Comparison of ENCODE assay signal across 13 cellular contexts in genomic region chr16:88809068-88809675, GRCh38. TPM values are rescaled to one million over a fixed set of nuclear protein-coding genes. Genes with fewer than 3 reads are reported as not detected.
A peak's percentile ranks its signal among the peaks of the same experiment; 100 is the strongest.
DNase-seq lines count a peak whose midpoint lies in the region; ATAC-seq and TF ChIP-seq lines count a peak whose summit lies in the region.
"Had no signal": no experiment of that assay in that cellular context is flagged by ENCODE, and none has a peak within 500 bp of the region (broad histone marks: within the 10 kb centered on the region; RNA-seq: fewer than 3 reads in every experiment).

No MANE protein-coding gene starts in this region.

- H3K27me3 Mint-ChIP-seq in effector memory CD8-positive, alpha-beta T cell, result no peaks in the 10 kb centered on the region

- peaks cover 3 to 26% of the 10 kb centered on the region in 2 donors for H3K4me1 Mint-ChIP-seq in effector memory CD8-positive, alpha-beta T cell (ENCODE audit: low read depth in 2 of 2)

- TF ChIP-seq CTCF in C4-2B (conservative IDR thresholded peaks at IDR 0.05), result no peak
- TF ChIP-seq CTCF in PC-9 (conservative IDR thresholded peaks at IDR 0.05), result no peak
- no peak for TF ChIP-seq CTCF in mammary epithelial cell (conservative IDR thresholded peaks at IDR 0.05 in 1 of 2, IDR thresholded peaks at IDR 0.05 in 1 of 2; ENCODE audit: extremely low read depth in 1 of 2, insufficient read depth in 1 of 2, low read depth in 1 of 2, low read length in 2 of 2)
- TF ChIP-seq CTCF in SK-N-SH (IDR thresholded peaks at IDR 0.05), result no peak

- BruUV-seq in PC-9 (replicated peaks; lab: Mats Ljungman, UMichigan) (no TSS peak), mammary epithelial cell (replicated peaks; lab: Mats Ljungman, UMichigan) (TSS peak; percentile 47)

- CTCF ChIA-PET in PC-9 (lab: Charles Lee) (interaction anchor here (0.7 kb wide), 1 partner anchor 71 kb away, joined by 3 read pairs; no protein-coding TSS in a partner anchor), mammary epithelial cell (lab: Charles Lee; ENCODE audit: low non-redundant PET) (no interaction called here), SK-N-SH (lab: Yijun Ruan, JAX) (interaction anchor here (0.9 to 9.1 kb wide), 5 partner anchors 8 to 360 kb away, joined by 3 to 82 read pairs (median 5); partner anchors contain the start of genes CDH15, GALNS and TRAPPC2L)

- dilution Hi-C loops in mammary epithelial cell (cut with HindIII; ENCODE audit: low sequenced_read_pairs), result no loop called here

- H3K36me3 ChIP-seq in PC-9 (ENCODE audit: low read depth) (peaks cover 11% of the 10 kb centered on the region; the same call in 1 of the 2 replicates), mammary epithelial cell (ENCODE audit: insufficient read depth, low read length) (peaks cover 22% of the 10 kb centered on the region), SK-N-SH (replicated peaks in 1 of 2; ENCODE audit: control insufficient read depth in 1 of 2, insufficient read depth in 2 of 2, low read length in 1 of 2) (peaks cover 0 to 32% of the 10 kb centered on the region in 2 experiments)

- H3K27ac ChIP-seq in C4-2B (peak overlapping the region; percentile 98), PC-9 (no peak overlapping the region), mammary epithelial cell (ENCODE audit: insufficient read depth, low read depth, low read length) (no peak overlapping the region), SK-N-SH (ENCODE audit: low read depth in 2 of 2, low read length in 1 of 2) (no peak overlapping the region; a peak in 1 of 4 replicates)

- H3K4me3 ChIP-seq in PC-9 (no peak overlapping the region), mammary epithelial cell (replicated peaks in 1 of 3; ENCODE audit: insufficient read depth in 1 of 3, low read depth in 2 of 3, low read length in 3 of 3) (no peak overlapping the region), SK-N-SH (ENCODE audit: low read depth in 2 of 2, low read length in 1 of 2) (no peak overlapping the region)

- H3F3A ChIP-seq in PC-9 (ENCODE audit: insufficient read depth, low read depth), result peaks cover 78% of the 10 kb centered on the region
- H3F3A ChIP-seq in SK-N-SH (replicated peaks; ENCODE audit: insufficient read depth), result peaks cover 25% of the 10 kb centered on the region

- DNase-seq in ELF-1 (ENCODE audit: low read depth, low spot score) (peak; percentile 55), PC-9 (peak; percentile 28 to 51), mammary epithelial cell (no peak), SK-N-SH (no peak), ecto neural progenitor cell (ENCODE audit: low spot score) (no peak)
- DNase-seq in effector memory CD8-positive, alpha-beta T cell, result no peak
- DNase-seq: cortex of kidney, lower lobe of right lung, MG63, Peyer's patch had no signal

- no peak for TF ChIP-seq POLR2A in GM18505 (IDR thresholded peaks at IDR 0.05; ENCODE audit: borderline replicate concordance, extremely low read depth, insufficient read depth, insufficient read length)

- ATAC-seq in effector memory CD8-positive, alpha-beta T cell (replicated peaks), result no peak
- no peak for ATAC-seq in GM18505 (IDR thresholded peaks at IDR 0.05; ENCODE audit: unreplicated experiment)
- ATAC-seq: lower lobe of right lung, right cardiac atrium had no signal

- no peak for TF ChIP-seq RAD21 in SK-N-SH (IDR thresholded peaks at IDR 0.05; ENCODE audit: low read length)

- H3K9me3 Mint-ChIP-seq in effector memory CD8-positive, alpha-beta T cell, result no peaks in the 10 kb centered on the region

- TF ChIP-seq EP300 in SK-N-SH (IDR thresholded peaks at IDR 0.05; ENCODE audit: borderline replicate concordance in 1 of 2, low read depth in 1 of 2, low read length in 1 of 2), result no peak

- H3K4me2 ChIP-seq in PC-9 (no peak overlapping the region), mammary epithelial cell (ENCODE audit: insufficient read depth, low read depth, low read length) (peak overlapping the region; percentile 92), SK-N-SH (no peak overlapping the region)

- H3K9me2 ChIP-seq in PC-9 (ENCODE audit: insufficient read depth), result no peaks in the 10 kb centered on the region
- H3K9me2 ChIP-seq in SK-N-SH, result no peaks in the 10 kb centered on the region

- H3K4me1 ChIP-seq in PC-9 (replicated peaks; ENCODE audit: insufficient read depth), result peaks cover 24% of the 10 kb centered on the region; the same call in 1 of the 2 replicates
- H3K4me1 ChIP-seq in mammary epithelial cell (ENCODE audit: insufficient read depth, low read length), result peaks cover 38% of the 10 kb centered on the region
- H3K4me1 ChIP-seq in SK-N-SH (ENCODE audit: control insufficient read depth in 1 of 2, insufficient read depth in 2 of 2, low read depth in 1 of 2, low read length in 1 of 2), result peaks cover 10 to 34% of the 10 kb centered on the region in 2 experiments; a peak in 2 of 4 replicates

- H3K27me3 ChIP-seq in PC-9 (ENCODE audit: insufficient read depth, low read depth) (no peaks in the 10 kb centered on the region), mammary epithelial cell (ENCODE audit: insufficient read depth, low read length) (no peaks in the 10 kb centered on the region), SK-N-SH (ENCODE audit: insufficient read depth) (no peaks in the 10 kb centered on the region)
- H3K27me3 ChIP-seq: MG63, Peyer's patch had no signal

- no peaks in the 10 kb centered on the region for H3K9me3 ChIP-seq in PC-9 (ENCODE audit: insufficient read depth, low read depth)
- no peaks in the 10 kb centered on the region for H3K9me3 ChIP-seq in mammary epithelial cell (replicated peaks; ENCODE audit: insufficient read depth, low read length)
- no peaks in the 10 kb centered on the region for H3K9me3 ChIP-seq in SK-N-SH
- H3K9me3 ChIP-seq: lower lobe of right lung, MG63, Peyer's patch had no signal

- H3K9ac ChIP-seq in mammary epithelial cell (ENCODE audit: insufficient read depth, low read length), result no peak overlapping the region
- H3K9ac ChIP-seq in SK-N-SH, result no peak overlapping the region

- H4K20me1 ChIP-seq in PC-9 (ENCODE audit: insufficient read depth) (peaks cover 40% of the 10 kb centered on the region), mammary epithelial cell (ENCODE audit: insufficient read depth, low read length) (peaks cover 2% of the 10 kb centered on the region), SK-N-SH (ENCODE audit: insufficient read depth) (peaks cover 25% of the 10 kb centered on the region)

- POLR2A ChIA-PET in PC-9 (lab: Charles Lee; ENCODE audit: unreplicated experiment) (interaction anchor here (0.5 kb wide), 1 partner anchor 50 kb away, joined by 3 read pairs; no protein-coding TSS in a partner anchor), SK-N-SH (lab: Yijun Ruan, JAX) (interaction anchor here (0.9 kb wide), 1 partner anchor 17 kb away, joined by 4 read pairs; no protein-coding TSS in a partner anchor)

- intact Hi-C loops in PC-9 (cut with micrococcal nuclease; ENCODE audit: unreplicated experiment) (no loop called here), mammary epithelial cell (cut with micrococcal nuclease) (no loop called here)

- in situ Hi-C loops in mammary epithelial cell (cut with MboI; ENCODE audit: low sequenced_read_pairs in 2 of 2), result loop anchor here in 1 of 2 donors (25.0 kb wide), 1 partner anchor 353 kb away; the partner anchor contains the start of gene CDH15

- peaks cover 38% of the 10 kb centered on the region for H3K36me3 Mint-ChIP-seq in effector memory CD8-positive, alpha-beta T cell (ENCODE audit: insufficient read depth)

- no peak overlapping the region for H2AFZ ChIP-seq in PC-9
- no peak overlapping the region for H2AFZ ChIP-seq in mammary epithelial cell (ENCODE audit: low read depth, low read length)
- no peak overlapping the region for H2AFZ ChIP-seq in SK-N-SH (ENCODE audit: low read depth)

- H3K79me2 ChIP-seq in PC-9 (ENCODE audit: low read depth) (peaks cover 49% of the 10 kb centered on the region), mammary epithelial cell (ENCODE audit: insufficient read depth, low read length) (peaks cover 57% of the 10 kb centered on the region), SK-N-SH (ENCODE audit: insufficient read depth) (peaks cover 25% of the 10 kb centered on the region)

- WGBS in mammary epithelial cell (ENCODE audit: low coverage, missing lambda C conversion rate), result 80% methylated on average over 9 of the region's 10 CpGs
- WGBS in SK-N-SH (ENCODE audit: low lambda C conversion rate), result 92% methylated on average over 4 of the region's 10 CpGs

- H3K27ac Mint-ChIP-seq in effector memory CD8-positive, alpha-beta T cell, result peak overlapping the region in 1 of 2 donors; percentile 90

- peak overlapping the region in 1 of 2 donors; percentile 59 for H3K4me3 Mint-ChIP-seq in effector memory CD8-positive, alpha-beta T cell

TF ChIP-seq in SK-N-SH, 30 proteins besides CTCF, POLR2A, EP300 and RAD21 (continues in another document):
- no peak for TF ChIP-seq FOXM1 (IDR thresholded peaks at IDR 0.05; ENCODE audit: low read depth)

RNA-seq across cellular contexts. Expression of gene APRT, which starts 2.6 kb away (rescaled TPM):
- total RNA-seq in PC-9 (2021) (213 and 226 TPM in 2 replicates), mammary epithelial cell (100 to 1,000 TPM in 1 of 2 donors, 10 to 100 TPM in 1; 51.5 to 136 TPM)
- polyA plus RNA-seq in mammary epithelial cell (145 TPM), SK-N-SH (2012; rRNA removed) (178 and 192 TPM in 2 replicates)
- 63.6 TPM for polyA minus RNA-seq in mammary epithelial cell
- polyA plus RNA-seq in SK-N-SH (2012; cell fraction: cytosol; rRNA removed), result 87.4 and 115 TPM in 2 replicates
- polyA plus RNA-seq in SK-N-SH (2012; cell fraction: nucleus; rRNA removed), result 186 and 231 TPM in 2 replicates

RNA-seq across cellular contexts. Expression of gene CDT1, which starts 5.6 kb away (rescaled TPM):
- total RNA-seq in PC-9 (2021), result 73.2 and 95.4 TPM in 2 replicates
- total RNA-seq in mammary epithelial cell, result 10 to 100 TPM in 1 of 2 donors, 1 to 10 TPM in 1; 3.5 to 22.0 TPM
- polyA plus RNA-seq in mammary epithelial cell, result 13.6 TPM
- polyA minus RNA-seq in mammary epithelial cell, result 20.1 TPM
- polyA plus RNA-seq in SK-N-SH (2012; rRNA removed), result 3.1 and 6.1 TPM in 2 replicates
- 1.5 and 4.3 TPM in 2 replicates for polyA plus RNA-seq in SK-N-SH (2012; cell fraction: cytosol; rRNA removed)
- polyA plus RNA-seq in SK-N-SH (2012; cell fraction: nucleus; rRNA removed), result 8.0 and 8.2 TPM in 2 replicates

RNA-seq across cellular contexts. Expression of gene PIEZO1, which starts 24.2 kb away (rescaled TPM):
- total RNA-seq in PC-9 (2021), result 391 and 426 TPM in 2 replicates
- total RNA-seq in mammary epithelial cell, result 100 to 1,000 TPM; 165 to 215 TPM
- 144 TPM for polyA plus RNA-seq in mammary epithelial cell
- polyA minus RNA-seq in mammary epithelial cell, result 339 TPM
- polyA plus RNA-seq in SK-N-SH (2012; rRNA removed), result 111 and 184 TPM in 2 replicates
- 45.3 and 86.3 TPM in 2 replicates for polyA plus RNA-seq in SK-N-SH (2012; cell fraction: cytosol; rRNA removed)
- 670 and 1,039 TPM in 2 replicates for polyA plus RNA-seq in SK-N-SH (2012; cell fraction: nucleus; rRNA removed)

RNA-seq across cellular contexts. Expression of gene GALNS, which starts 47.6 kb away (rescaled TPM):
- total RNA-seq in PC-9 (2021) (62.3 and 75.7 TPM in 2 replicates), mammary epithelial cell (10 to 100 TPM; 21.7 to 29.8 TPM)
- polyA plus RNA-seq in mammary epithelial cell (7.8 TPM), SK-N-SH (2012; rRNA removed) (13.8 and 16.5 TPM in 2 replicates)
- polyA minus RNA-seq in mammary epithelial cell, result 14.3 TPM
- polyA plus RNA-seq in SK-N-SH (2012; cell fraction: cytosol; rRNA removed), result 12.1 and 15.9 TPM in 2 replicates
- polyA plus RNA-seq in SK-N-SH (2012; cell fraction: nucleus; rRNA removed), result 43.5 and 44.1 TPM in 2 replicates

RNA-seq across cellular contexts. Expression of gene TRAPPC2L, which starts 47.8 kb away (rescaled TPM):
- total RNA-seq in PC-9 (2021), result 82.6 and 101 TPM in 2 replicates
- total RNA-seq in mammary epithelial cell, result 10 to 100 TPM; 21.5 to 39.9 TPM
- polyA plus RNA-seq in mammary epithelial cell, result 75.3 TPM
- polyA minus RNA-seq in mammary epithelial cell, result 22.8 TPM
- polyA plus RNA-seq in SK-N-SH (2012; rRNA removed), result 73.9 and 74.4 TPM in 2 replicates
- polyA plus RNA-seq in SK-N-SH (2012; cell fraction: cytosol; rRNA removed), result 52.1 and 63.3 TPM in 2 replicates
- 68.2 and 74.9 TPM in 2 replicates for polyA plus RNA-seq in SK-N-SH (2012; cell fraction: nucleus; rRNA removed)

Comparison
In these comparisons a context has a peak if more than half of its experiments do, and no peak if none do; other contexts are left out.
1. DNase-seq: peak in ELF-1 (single experiment) and PC-9 (2 of 2); none in mammary epithelial cell (single experiment), effector memory CD8-positive, alpha-beta T cell (0 of 3), SK-N-SH (single experiment) and ecto neural progenitor cell (single experiment).